15 cellular contexts compared by ENCODE assay signal in the genomic region with DNA sequence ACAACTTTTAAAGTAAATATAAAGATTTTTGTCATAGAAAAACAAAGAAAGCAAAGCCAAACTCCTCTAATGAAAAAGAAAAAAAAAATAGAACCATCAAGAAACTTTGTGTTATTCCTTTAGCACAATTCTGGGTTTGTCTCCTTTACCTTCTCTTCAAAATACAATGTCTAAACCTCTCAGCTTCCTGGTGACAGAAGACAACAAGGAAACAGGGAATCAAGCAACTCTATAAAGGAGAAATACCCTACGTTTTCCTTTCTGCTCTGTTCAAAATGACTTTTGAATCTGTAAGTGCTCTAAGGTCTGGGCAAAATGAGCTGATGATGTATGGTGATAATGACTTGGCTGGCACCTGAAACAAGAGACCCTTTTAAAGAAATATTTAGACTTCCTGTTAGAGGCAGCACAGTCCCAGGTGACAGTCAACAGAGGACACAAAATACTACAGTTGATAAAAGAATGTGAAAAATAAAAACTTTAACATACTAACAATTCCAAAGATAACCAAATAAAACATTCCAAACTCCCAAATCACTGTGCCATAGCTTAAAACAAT.
DNase-seq lines count a peak whose midpoint lies in the region; ATAC-seq, FAIRE-seq and TF ChIP-seq lines count a peak whose summit lies in the region.
"Had no signal": no experiment of that assay in that cellular context is flagged by ENCODE, and none has a peak within 500 bp of the region (broad histone marks: within the 10 kb centered on the region; RNA-seq: fewer than 3 reads in every experiment).

No MANE protein-coding gene starts in this region.

- ATAC-seq in activated naive CD4-positive, alpha-beta T cell treated with anti-CD3 and anti-CD28 coated beads, Interleukin-2, amount 50 U/mL, for 72 hours = peak in 1 of 2 donors; percentile 14
- ATAC-seq in GM12878 (peak; percentile 28; the same call in 1 of the 3 replicates), HG03280 (IDR thresholded peaks at IDR 0.05; ENCODE audit: unreplicated experiment) (no peak), left ventricle myocardium superior (no peak)
- ATAC-seq in CD4-positive, alpha-beta T cell (ENCODE audit: poor library complexity) = no peak

- WGBS in GM12878 (ENCODE audit: insufficient coverage, insufficient replicate concordance, low lambda C conversion rate, missing lambda C conversion rate) = 76% methylated on average over 1 of the region's 1 CpG

- SMC1A ChIA-PET in GM12878 (lab: Charles Lee; ENCODE audit: uncharacterized antibody, unreplicated experiment) = interaction anchor here (0.9 to 14.2 kb wide), 18 partner anchors 9 to 757 kb away, joined by 3 to 145 read pairs (median 5); a partner anchor contains a TSS

- H3K27me3 ChIP-seq in GM12878 (replicated peaks in 1 of 2; ENCODE audit: control insufficient read depth in 2 of 2, insufficient read depth in 2 of 2, low read length in 1 of 2) = no peaks in the 10 kb centered on the region
- no peaks in the 10 kb centered on the region for H3K27me3 ChIP-seq in CD4-positive, alpha-beta T cell (ENCODE audit: control insufficient read depth, insufficient read depth, low read length)
- H3K27me3 ChIP-seq: adrenal gland, upper lobe of left lung had no signal

- peaks cover 15% of the 10 kb centered on the region for H3K4me1 ChIP-seq in OCI-LY7 (ENCODE audit: insufficient read depth, low read length, poor library complexity, severe bottlenecking)
- H3K4me1 ChIP-seq in GM12878 (ENCODE audit: control insufficient read depth, insufficient read depth, low read length) = peaks cover 28% of the 10 kb centered on the region
- H3K4me1 ChIP-seq: adrenal gland, upper lobe of left lung had no signal

- H3K4me2 ChIP-seq in OCI-LY7 (ENCODE audit: low read length) (0 out of 2 replicates have a peak overlapping the region, but pooled peaks have one; percentile 7), GM12878 (ENCODE audit: control insufficient read depth, insufficient read depth) (no peak overlapping the region)

- no peak overlapping the region for H3K27ac ChIP-seq in OCI-LY7 (ENCODE audit: low read depth, low read length, poor library complexity, severe bottlenecking)
- peak overlapping the region; percentile 56; the same call in 1 of the 2 replicates for H3K27ac ChIP-seq in GM12878 (ENCODE audit: control insufficient read depth, insufficient read depth)
- no peak overlapping the region for H3K27ac ChIP-seq in CD4-positive, alpha-beta T cell (ENCODE audit: low read depth, low read length)
- H3K27ac ChIP-seq: adrenal gland, upper lobe of left lung had no signal

- H3K9me3 Mint-ChIP-seq in activated naive CD4-positive, alpha-beta T cell treated with anti-CD3 and anti-CD28 coated beads, Interleukin-2, amount 50 U/mL, for 72 hours = no peaks in the 10 kb centered on the region
- no peaks in the 10 kb centered on the region for H3K9me3 Mint-ChIP-seq in CD4-positive, alpha-beta T cell

- TF ChIP-seq CTCF in OCI-LY7 (conservative IDR thresholded peaks at IDR 0.05; ENCODE audit: low read length) (no peak), GM12878 (IDR thresholded peaks at IDR 0.05 in 2 of 3, conservative IDR thresholded peaks at IDR 0.05 in 1 of 3; ENCODE audit: control insufficient read depth in 2 of 3, extremely low read depth in 1 of 3, insufficient read depth in 1 of 3, low read depth in 3 of 3, low read length in 3 of 3) (no peak)
- TF ChIP-seq CTCF in CD4-positive, alpha-beta T cell (IDR thresholded peaks at IDR 0.05) = no peak

- peaks cover 3% of the 10 kb centered on the region; the same call in 1 of the 2 replicates for H3K9me2 ChIP-seq in OCI-LY7 (ENCODE audit: insufficient read depth, low read length)

- RAD21 ChIA-PET in GM12878 (lab: Charles Lee; ENCODE audit: unreplicated experiment) = interaction anchor here (0.8 to 2.6 kb wide), 8 partner anchors 9 to 156 kb away, joined by 3 to 12 read pairs (median 4); a partner anchor contains a TSS

- BruUV-seq in OCI-LY7 (replicated peaks; lab: Mats Ljungman, UMichigan) = no TSS peak
- no TSS peak for BruUV-seq in GM12878 (replicated peaks; lab: Mats Ljungman, UMichigan)

- no peaks in the 10 kb centered on the region for H3K79me2 ChIP-seq in OCI-LY7 (ENCODE audit: insufficient read depth, low read depth, low read length)
- H3K79me2 ChIP-seq in GM12878 (ENCODE audit: control insufficient read depth, insufficient read depth, low read length) = no peaks in the 10 kb centered on the region

- intact Hi-C loops in OCI-LY7 (cut with micrococcal nuclease; ENCODE audit: unreplicated experiment) = no loop called here
- intact Hi-C loops in GM12878 (cut with micrococcal nuclease; ENCODE audit: unreplicated experiment) = loop anchor here (10.0 kb wide), 1 partner anchor 703 kb away; no protein-coding TSS in a partner anchor
- intact Hi-C loops in left ventricle myocardium superior (cut with micrococcal nuclease) = no loop called here
- intact Hi-C loops in CD4-positive, alpha-beta T cell (cut with DNase I, micrococcal nuclease) = no loop called here

- FAIRE-seq in GM12878 (lab: Jason Lieb, UNC) = no peak
- FAIRE-seq: HTR-8/SVneo had no signal

- no peak overlapping the region for H2AFZ ChIP-seq in OCI-LY7 (ENCODE audit: low read length)
- H2AFZ ChIP-seq in GM12878 (ENCODE audit: control insufficient read depth, low read depth, low read length) = no peak overlapping the region

- DNase-seq in activated naive CD4-positive, alpha-beta T cell treated with anti-CD3 and anti-CD28 coated beads, Interleukin-2, amount 50 U/mL, for 72 hours (ENCODE audit: low spot score in 2 of 2) = no peak
- DNase-seq in activated naive CD4-positive, alpha-beta T cell treated with anti-CD3 and anti-CD28 coated beads, Interleukin-2, amount 50 U/mL, for 16 hours = no peak
- DNase-seq in OCI-LY7 (ENCODE audit: low spot score) = peak; percentile 15
- DNase-seq in GM12878 (ENCODE audit: low read depth, low spot score) = no peak
- DNase-seq in ecto neural progenitor cell (ENCODE audit: low spot score) = no peak
- DNase-seq in left ventricle myocardium superior = no peak
- no peak for DNase-seq in CD4-positive, alpha-beta T cell
- DNase-seq: adrenal gland, DMS 273 treated with DMSO at 0.1 percent for 48 hours, midbrain, occipital lobe, SHP77, upper lobe of left lung had no signal

- H3K9me3 ChIP-seq in OCI-LY7 (ENCODE audit: low read length) (no peaks in the 10 kb centered on the region), GM12878 (replicated peaks; ENCODE audit: control insufficient read depth, insufficient read depth, low read length) (no peaks in the 10 kb centered on the region)
- H3K9me3 ChIP-seq in CD4-positive, alpha-beta T cell (ENCODE audit: control insufficient read depth, low read length) = no peaks in the 10 kb centered on the region
- H3K9me3 ChIP-seq: adrenal gland, upper lobe of left lung had no signal

- H3K36me3 ChIP-seq in OCI-LY7 (ENCODE audit: insufficient read depth, low read length) (peaks cover 11% of the 10 kb centered on the region), GM12878 (ENCODE audit: control insufficient read depth in 2 of 2, insufficient read depth in 2 of 2, low read length in 1 of 2) (0 out of 4 replicates have a peak, but pooled peaks cover 0 to 3% of the 10 kb centered on the region in 2 experiments)
- H3K36me3 ChIP-seq: adrenal gland had no signal

- H4K20me1 ChIP-seq in OCI-LY7 (ENCODE audit: insufficient read depth, low read length) (no peaks in the 10 kb centered on the region), GM12878 (ENCODE audit: control insufficient read depth, insufficient read depth) (no peaks in the 10 kb centered on the region)

- no peak overlapping the region for H3K4me3 ChIP-seq in OCI-LY7 (ENCODE audit: low read depth, low read length, poor library complexity, severe bottlenecking)
- H3K4me3 ChIP-seq in GM12878 = no peak overlapping the region
- H3K4me3 ChIP-seq: adrenal gland, upper lobe of left lung had no signal

- TF ChIP-seq EP300 in GM12878 (IDR thresholded peaks at IDR 0.05; ENCODE audit: borderline replicate concordance in 1 of 2, control insufficient read depth in 1 of 2, low read depth in 2 of 2, low read length in 2 of 2) = no peak

- H3K9ac ChIP-seq in GM12878 (ENCODE audit: control insufficient read depth, insufficient read depth, low read length) = no peak overlapping the region

- POLR2A ChIA-PET in OCI-LY7 (lab: Charles Lee) (interaction anchor here (0.8 to 1.4 kb wide), 5 partner anchors 9 to 138 kb away, joined by 3 to 7 read pairs (median 4); a partner anchor contains a TSS), GM12878 (lab: Charles Lee) (interaction anchor here (0.8 to 1.1 kb wide), 4 partner anchors 10 to 95 kb away, joined by 3 to 6 read pairs (median 4); no protein-coding TSS in a partner anchor)
- POLR2A ChIA-PET in CD4-positive, alpha-beta T cell (lab: Charles Lee) = interaction anchor here (1.2 kb wide), 1 partner anchor 76 kb away, joined by 3 read pairs; no protein-coding TSS in a partner anchor

- peaks cover 0 to 5% of the 10 kb centered on the region in 2 donors for H3K36me3 Mint-ChIP-seq in activated naive CD4-positive, alpha-beta T cell treated with anti-CD3 and anti-CD28 coated beads, Interleukin-2, amount 50 U/mL, for 72 hours
- H3K36me3 Mint-ChIP-seq in CD4-positive, alpha-beta T cell (ENCODE audit: low read depth) = peaks cover 14% of the 10 kb centered on the region

- H3K4me3 Mint-ChIP-seq in CD4-positive, alpha-beta T cell = no peak overlapping the region

- no peak for TF ChIP-seq POLR2A in GM12878 (IDR thresholded peaks at IDR 0.05; ENCODE audit: low read depth, low read length)

- in situ Hi-C loops in GM12878 (cut with MboI) = no loop called here

- CTCF ChIA-PET in OCI-LY7 (lab: Charles Lee; ENCODE audit: unreplicated experiment) (no interaction called here), GM12878 (lab: Yijun Ruan, JAX) (interaction anchor here (0.7 to 8.9 kb wide), 8 partner anchors 22 to 756 kb away, joined by 3 to 85 read pairs (median 4); no protein-coding TSS in a partner anchor)
- CTCF ChIA-PET in CD4-positive, alpha-beta T cell (lab: Charles Lee) = interaction anchor here (1.1 kb wide), 1 partner anchor 36 kb away, joined by 3 read pairs; no protein-coding TSS in a partner anchor

- H3K4me1 Mint-ChIP-seq in CD4-positive, alpha-beta T cell (ENCODE audit: low read depth) = peaks cover 47% of the 10 kb centered on the region

- peak overlapping the region; percentile 35 to 58 for H3K27ac Mint-ChIP-seq in activated naive CD4-positive, alpha-beta T cell treated with anti-CD3 and anti-CD28 coated beads, Interleukin-2, amount 50 U/mL, for 72 hours
- H3K27ac Mint-ChIP-seq in CD4-positive, alpha-beta T cell = no peak overlapping the region

- TF ChIP-seq RAD21 in GM12878 (IDR thresholded peaks at IDR 0.05; ENCODE audit: insufficient read depth, low read depth, low read length) = no peak

- no peaks in the 10 kb centered on the region for H3K27me3 Mint-ChIP-seq in CD4-positive, alpha-beta T cell
